In the genomic region with DNA sequence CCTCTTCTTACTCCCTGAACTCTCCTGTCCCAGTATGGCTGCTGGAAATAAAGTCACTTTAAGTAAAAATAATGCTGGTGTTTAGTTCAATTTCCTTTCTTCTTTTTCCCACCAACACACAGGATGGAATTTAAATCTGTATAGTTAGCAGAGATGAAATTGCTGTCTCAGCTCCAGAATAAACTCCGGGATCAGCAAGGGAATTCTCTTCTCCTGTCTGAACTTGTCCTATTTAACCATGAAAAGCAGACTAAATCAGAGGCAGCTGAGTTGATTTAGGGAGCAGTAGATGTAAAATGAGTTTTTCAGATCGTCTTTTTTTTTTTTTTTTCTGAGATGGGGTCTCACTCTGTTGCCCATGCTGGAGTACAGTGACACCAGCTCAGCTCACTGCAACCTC, we compare ENCODE assay signal across 17 cellular contexts.
"Had no signal": no experiment of that assay in that cellular context is flagged by ENCODE, and none has a peak within 500 bp of the region (broad histone marks: within the 10 kb centered on the region; RNA-seq: fewer than 3 reads in every experiment).

No MANE protein-coding gene starts in this region.

- H3K4me3 Mint-ChIP-seq: central memory CD8-positive, alpha-beta T cell; natural killer cell treated with Interleukin-12 subunit alpha and Interleukin-12 subunit beta and Interleukin-15 and Interleukin-18, amount 100 ng/mL, for 72 hours; type B pancreatic cell had no signal

- H3K4me3 ChIP-seq: heart right ventricle, left ventricle myocardium inferior, lower lobe of right lung, sigmoid colon, skin epidermis, stomach, thyroid gland had no signal

- H3K9me3 ChIP-seq: heart right ventricle, left ventricle myocardium inferior, lower lobe of right lung, sigmoid colon, stomach, thyroid gland had no signal

- H3K9me3 Mint-ChIP-seq: central memory CD8-positive, alpha-beta T cell; natural killer cell treated with Interleukin-12 subunit alpha and Interleukin-12 subunit beta and Interleukin-15 and Interleukin-18, amount 100 ng/mL, for 72 hours; type B pancreatic cell had no signal

- H3K27ac Mint-ChIP-seq: natural killer cell treated with Interleukin-12 subunit alpha and Interleukin-12 subunit beta and Interleukin-15 and Interleukin-18, amount 100 ng/mL, for 72 hours; type B pancreatic cell had no signal

- H3K27ac ChIP-seq: left ventricle myocardium inferior, lower lobe of right lung, sigmoid colon, stomach, thyroid gland had no signal

- ATAC-seq: lower lobe of right lung; natural killer cell treated with Interleukin-12 subunit alpha and Interleukin-12 subunit beta and Interleukin-15 and Interleukin-18, amount 100 ng/mL, for 72 hours had no signal

- H3K27me3 Mint-ChIP-seq: central memory CD8-positive, alpha-beta T cell; natural killer cell treated with Interleukin-12 subunit alpha and Interleukin-12 subunit beta and Interleukin-15 and Interleukin-18, amount 100 ng/mL, for 72 hours; type B pancreatic cell had no signal

- DNase-seq: dermis blood vessel endothelial cell; heart right ventricle; hypothalamus; left ventricle myocardium inferior; lower lobe of right lung; mesenchymal stem cell; midbrain; posterior cingulate gyrus; sigmoid colon; stimulated activated CD4-positive, alpha-beta T cell treated with anti-CD3 and anti-CD28 coated beads, Interleukin-2, amount 100 ng/mL, for 24 hours; stimulated activated naive CD4-positive, alpha-beta T cell; stomach; thyroid gland had no signal

- H3K27me3 ChIP-seq: heart right ventricle, sigmoid colon, stomach, thyroid gland had no signal
